Comparison of ENCODE assay signal across 8 cellular contexts in the genomic region with DNA sequence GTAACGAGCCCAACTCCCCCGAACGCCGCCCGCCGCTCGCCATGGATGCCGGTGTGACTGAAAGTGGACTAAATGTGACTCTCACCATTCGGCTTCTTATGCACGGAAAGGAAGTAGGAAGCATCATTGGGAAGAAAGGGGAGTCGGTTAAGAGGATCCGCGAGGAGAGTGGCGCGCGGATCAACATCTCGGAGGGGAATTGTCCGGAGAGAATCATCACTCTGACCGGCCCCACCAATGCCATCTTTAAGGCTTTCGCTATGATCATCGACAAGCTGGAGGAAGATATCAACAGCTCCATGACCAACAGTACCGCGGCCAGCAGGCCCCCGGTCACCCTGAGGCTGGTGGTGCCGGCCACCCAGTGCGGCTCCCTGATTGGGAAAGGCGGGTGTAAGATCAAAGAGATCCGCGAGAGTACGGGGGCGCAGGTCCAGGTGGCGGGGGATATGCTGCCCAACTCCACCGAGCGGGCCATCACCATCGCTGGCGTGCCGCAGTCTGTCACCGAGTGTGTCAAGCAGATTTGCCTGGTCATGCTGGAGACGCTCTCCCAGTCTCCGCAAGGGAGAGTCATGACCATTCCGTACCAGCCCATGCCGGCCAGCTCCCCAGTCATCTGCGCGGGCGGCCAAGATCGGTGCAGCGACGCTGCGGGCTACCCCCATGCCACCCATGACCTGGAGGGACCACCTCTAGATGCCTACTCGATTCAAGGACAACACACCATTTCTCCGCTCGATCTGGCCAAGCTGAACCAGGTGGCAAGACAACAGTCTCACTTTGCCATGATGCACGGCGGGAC. TPM values are rescaled to one million over a fixed set of nuclear protein-coding genes. Genes with fewer than 3 reads are reported as not detected.
A peak's percentile ranks its signal among the peaks of the same experiment; 100 is the strongest.
DNase-seq lines count a peak whose midpoint lies in the region; ATAC-seq, FAIRE-seq and TF ChIP-seq lines count a peak whose summit lies in the region.

No MANE protein-coding gene starts in this region.

- H3K27me3 ChIP-seq in BLaER1 treated with 17β-estradiol and CSF1 and Interleukin-3, amounts not matched to agents 10 nM and 100 nM: no peaks in the 10 kb centered on the region
- H3K27me3 ChIP-seq in SK-N-SH (ENCODE audit: insufficient read depth): no peaks in the 10 kb centered on the region
- no peaks in the 10 kb centered on the region for H3K27me3 ChIP-seq in iPS-18a (ENCODE audit: control insufficient read depth, insufficient read depth, low read length)
- no peaks in the 10 kb centered on the region for H3K27me3 ChIP-seq in gastrocnemius medialis

- peaks cover 0 to 3% (median 0%) of the 10 kb centered on the region in 11 experiments; a peak in 2 of 22 replicates for H3K9me3 ChIP-seq in BLaER1 treated with 17β-estradiol and CSF1 and Interleukin-3, amounts not matched to agents 10 nM and 100 nM (replicated peaks in 1 of 11)
- H3K9me3 ChIP-seq in SK-N-SH (no peaks in the 10 kb centered on the region), iPS-18a (ENCODE audit: control insufficient read depth, low read depth, low read length) (no peaks in the 10 kb centered on the region), gastrocnemius medialis (no peaks in the 10 kb centered on the region)

- CTCF ChIA-PET in SK-N-SH (lab: Yijun Ruan, JAX): interaction anchor here (0.9 to 3.4 kb wide), 5 partner anchors 17 to 176 kb away, joined by 5 to 12 read pairs (median 6); a partner anchor contains a TSS

- H4K20me1 ChIP-seq in BLaER1 treated with 17β-estradiol and CSF1 and Interleukin-3, amounts not matched to agents 10 nM and 100 nM: peaks cover 0 to 7% (median 0%) of the 10 kb centered on the region in 11 experiments; a peak in 3 of 22 replicates
- peaks cover 9% of the 10 kb centered on the region for H4K20me1 ChIP-seq in SK-N-SH (ENCODE audit: insufficient read depth)

- H3K36me3 ChIP-seq in BLaER1 treated with 17β-estradiol and CSF1 and Interleukin-3, amounts not matched to agents 10 nM and 100 nM: peaks cover 15 to 34% (median 22%) of the 10 kb centered on the region in 11 experiments; a peak in 21 of 22 replicates
- H3K36me3 ChIP-seq in SK-N-SH (replicated peaks in 1 of 2; ENCODE audit: control insufficient read depth in 1 of 2, insufficient read depth in 2 of 2, low read length in 1 of 2): peaks cover 35 to 41% of the 10 kb centered on the region in 2 experiments
- peaks cover 25% of the 10 kb centered on the region for H3K36me3 ChIP-seq in iPS-18a (ENCODE audit: control insufficient read depth, low read depth, low read length)
- peaks cover 0 to 17% of the 10 kb centered on the region in 2 donors for H3K36me3 ChIP-seq in gastrocnemius medialis

- peak overlapping the region; percentile 81 to 99 (median 94) for H3K4me2 ChIP-seq in BLaER1 treated with 17β-estradiol and CSF1 and Interleukin-3, amounts not matched to agents 10 nM and 100 nM
- H3K4me2 ChIP-seq in SK-N-SH: peak overlapping the region; percentile 98

- DNase-seq in H54 (ENCODE audit: insufficient read length, low spot score) (no peak), SK-N-SH (peak; percentile 65), astrocyte of the spinal cord (ENCODE audit: low read depth, low spot score) (peak; percentile 66), gastrocnemius medialis (peak; percentile 45 to 68), NCI-H1048 (lab: John Stamatoyannopoulos, UW) (no peak), NCI-H526 treated with DMSO at 0.1 percent for 48 hours (lab: John Stamatoyannopoulos, UW) (no peak)

- H3K79me2 ChIP-seq in SK-N-SH (ENCODE audit: insufficient read depth): peaks cover 40% of the 10 kb centered on the region

- H3K4me1 ChIP-seq in BLaER1 treated with 17β-estradiol and CSF1 and Interleukin-3, amounts not matched to agents 10 nM and 100 nM: peaks cover 50 to 66% (median 60%) of the 10 kb centered on the region in 10 experiments
- H3K4me1 ChIP-seq in SK-N-SH (ENCODE audit: control insufficient read depth in 1 of 2, insufficient read depth in 2 of 2, low read depth in 1 of 2, low read length in 1 of 2) (peaks cover 21 to 29% of the 10 kb centered on the region in 2 experiments; a peak in 3 of 4 replicates), iPS-18a (ENCODE audit: control insufficient read depth, low read depth, low read length) (peaks cover 35% of the 10 kb centered on the region), gastrocnemius medialis (peaks cover 30 to 34% of the 10 kb centered on the region in 2 donors)

- H3K27ac ChIP-seq in BLaER1 treated with 17β-estradiol and CSF1 and Interleukin-3, amounts not matched to agents 10 nM and 100 nM: peak overlapping the region; percentile 99 to 100 (median 100)
- H3K27ac ChIP-seq in SK-N-SH (ENCODE audit: low read depth in 2 of 2, low read length in 1 of 2) (peak overlapping the region; percentile 100), iPS-18a (ENCODE audit: low read length) (peak overlapping the region; percentile 95), gastrocnemius medialis (peak overlapping the region; percentile 98 to 100 (median 98))

- intact Hi-C loops in gastrocnemius medialis (cut with DNase I; ENCODE audit: low total_unique reads): loop anchor here (1.0 to 5.0 kb wide), 5 partner anchors 36 to 204 kb away; a partner anchor contains a TSS

- in situ Hi-C loops in astrocyte of the spinal cord (cut with HindIII; ENCODE audit: low sequenced_read_pairs) (no loop called here), gastrocnemius medialis (cut with MboI; ENCODE audit: low sequenced_read_pairs in 4 of 4) (no loop called here)

- H2AFZ ChIP-seq in SK-N-SH (ENCODE audit: low read depth): no peak overlapping the region

- H3K9ac ChIP-seq in BLaER1 treated with 17β-estradiol and CSF1 and Interleukin-3, amounts not matched to agents 10 nM and 100 nM: peak overlapping the region; percentile 97 to 100 (median 99)
- peak overlapping the region; percentile 100 for H3K9ac ChIP-seq in SK-N-SH
- H3K9ac ChIP-seq in iPS-18a (ENCODE audit: low read length): peak overlapping the region; percentile 99

- POLR2A ChIA-PET in SK-N-SH (lab: Yijun Ruan, JAX): interaction anchor here (0.9 to 4.1 kb wide), 7 partner anchors 13 to 173 kb away, joined by 3 to 36 read pairs (median 4); a partner anchor contains a TSS

- TF ChIP-seq POLR2A in H54 (IDR thresholded peaks at IDR 0.05; ENCODE audit: low read depth, low read length): peak; percentile 12
- peak in 1 of 2 donors; percentile 24 for TF ChIP-seq POLR2A in gastrocnemius medialis (IDR thresholded peaks at IDR 0.05)

- H3K4me3 ChIP-seq in BLaER1 treated with 17β-estradiol and CSF1 and Interleukin-3, amounts not matched to agents 10 nM and 100 nM: peak overlapping the region; percentile 86 to 98 (median 92)
- H3K4me3 ChIP-seq in SK-N-SH (ENCODE audit: low read depth in 2 of 2, low read length in 1 of 2) (peak overlapping the region; percentile 78 to 97), astrocyte of the spinal cord (ENCODE audit: low read depth, low read length) (peak overlapping the region; percentile 86), iPS-18a (ENCODE audit: low read length) (peak overlapping the region; percentile 87), gastrocnemius medialis (peak overlapping the region; percentile 91 to 95 (median 92))

- no peak for TF ChIP-seq EP300 in SK-N-SH (IDR thresholded peaks at IDR 0.05; ENCODE audit: borderline replicate concordance in 1 of 2, low read depth in 1 of 2, low read length in 1 of 2)

- under 1% methylated on average over 49 of the region's 54 CpGs for WGBS in SK-N-SH (ENCODE audit: low lambda C conversion rate)

- peaks cover 21% of the 10 kb centered on the region for H3F3A ChIP-seq in SK-N-SH (replicated peaks; ENCODE audit: insufficient read depth)

- peak; percentile 5 to 15 for ATAC-seq in gastrocnemius medialis

- no peaks in the 10 kb centered on the region for H3K9me2 ChIP-seq in SK-N-SH

- no peak for FAIRE-seq in H54 (lab: Jason Lieb, UNC)

- no peak for TF ChIP-seq CTCF in SK-N-SH (IDR thresholded peaks at IDR 0.05)
- no peak for TF ChIP-seq CTCF in astrocyte of the spinal cord (IDR thresholded peaks at IDR 0.05; ENCODE audit: low read depth, low read length)
- TF ChIP-seq CTCF in gastrocnemius medialis (IDR thresholded peaks at IDR 0.05 in 4 of 5, conservative IDR thresholded peaks at IDR 0.05 in 1 of 5): peak in 2 of 5 experiments; percentile 7 to 27

- TF ChIP-seq RAD21 in SK-N-SH (IDR thresholded peaks at IDR 0.05; ENCODE audit: low read length): no peak

TF ChIP-seq in SK-N-SH, 30 proteins besides CTCF, POLR2A, EP300 and RAD21:
- TF ChIP-seq JUND (IDR thresholded peaks at IDR 0.05) (no peak), EZH2phosphoT487 (IDR thresholded peaks at IDR 0.05; ENCODE audit: borderline replicate concordance, low read depth) (no peak), MXI1 (IDR thresholded peaks at IDR 0.05; ENCODE audit: low read depth, low read length) (peak; percentile 60), FOXM1 (IDR thresholded peaks at IDR 0.05; ENCODE audit: low read depth) (no peak), MEF2A (IDR thresholded peaks at IDR 0.05; ENCODE audit: borderline replicate concordance, low read depth) (no peak), GATA2 (CRISPR knock-in tag; IDR thresholded peaks at IDR 0.05) (no peak), NFIC (IDR thresholded peaks at IDR 0.05; ENCODE audit: borderline replicate concordance) (peak; percentile 10; the same call in 1 of the 2 replicates), YY1 (IDR thresholded peaks at IDR 0.05; ENCODE audit: low read depth) (peak; percentile 28; the same call in 1 of the 2 replicates)
- TF ChIP-seq, protein P1, sequence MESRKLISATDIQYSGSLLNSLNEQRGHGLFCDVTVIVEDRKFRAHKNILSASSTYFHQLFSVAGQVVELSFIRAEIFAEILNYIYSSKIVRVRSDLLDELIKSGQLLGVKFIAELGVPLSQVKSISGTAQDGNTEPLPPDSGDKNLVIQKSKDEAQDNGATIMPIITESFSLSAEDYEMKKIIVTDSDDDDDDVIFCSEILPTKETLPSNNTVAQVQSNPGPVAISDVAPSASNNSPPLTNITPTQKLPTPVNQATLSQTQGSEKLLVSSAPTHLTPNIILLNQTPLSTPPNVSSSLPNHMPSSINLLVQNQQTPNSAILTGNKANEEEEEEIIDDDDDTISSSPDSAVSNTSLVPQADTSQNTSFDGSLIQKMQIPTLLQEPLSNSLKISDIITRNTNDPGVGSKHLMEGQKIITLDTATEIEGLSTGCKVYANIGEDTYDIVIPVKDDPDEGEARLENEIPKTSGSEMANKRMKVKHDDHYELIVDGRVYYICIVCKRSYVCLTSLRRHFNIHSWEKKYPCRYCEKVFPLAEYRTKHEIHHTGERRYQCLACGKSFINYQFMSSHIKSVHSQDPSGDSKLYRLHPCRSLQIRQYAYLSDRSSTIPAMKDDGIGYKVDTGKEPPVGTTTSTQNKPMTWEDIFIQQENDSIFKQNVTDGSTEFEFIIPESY (IDR thresholded peaks at IDR 0.05; ENCODE audit: borderline replicate concordance, low read depth): no peak
TF ChIP-seq in SK-N-SH: peak in this region for 3.

RNA-seq across cellular contexts. Expression of a gene that starts 0.6 kb away (rescaled TPM):
- 60.7 and 94.0 TPM in 2 replicates for polyA plus RNA-seq in SK-N-SH (2012; rRNA removed)
- polyA plus RNA-seq in SK-N-SH (2012; cell fraction: cytosol; rRNA removed): 79.9 and 99.1 TPM in 2 replicates
- 61.4 and 69.9 TPM in 2 replicates for polyA plus RNA-seq in SK-N-SH (2012; cell fraction: nucleus; rRNA removed)
- total RNA-seq in gastrocnemius medialis: 100 to 1,000 TPM; 178 to 296 (median 262) TPM

Comparison
In these comparisons a context has a peak if more than half of its experiments do, and no peak if none do; other contexts are left out.
1. DNase-seq: peak in SK-N-SH (single experiment), astrocyte of the spinal cord (single experiment) and gastrocnemius medialis (2 of 2); none in H54 (single experiment), NCI-H1048 (single experiment) and NCI-H526 treated with DMSO at 0.1 percent for 48 hours (single experiment).
2. Peak in every context shown above with its lines, with median percentiles within 50 percentile points of each other: H3K27ac ChIP-seq, H3K4me3 ChIP-seq and H3K9ac ChIP-seq.